Comparison of ENCODE assay signal across 1 cellular context in genomic region chr2:146540271-146540932, GRCh38.
TF ChIP-seq lines count a peak whose summit lies in the region.

No MANE protein-coding gene starts in this region.

TF ChIP-seq in GM23338, 12 proteins besides CTCF, POLR2A, EP300 and RAD21 (continued from another document):
- no peak for TF ChIP-seq REST (IDR thresholded peaks at IDR 0.05; ENCODE audit: unreplicated experiment)
- TF ChIP-seq, protein P1, sequence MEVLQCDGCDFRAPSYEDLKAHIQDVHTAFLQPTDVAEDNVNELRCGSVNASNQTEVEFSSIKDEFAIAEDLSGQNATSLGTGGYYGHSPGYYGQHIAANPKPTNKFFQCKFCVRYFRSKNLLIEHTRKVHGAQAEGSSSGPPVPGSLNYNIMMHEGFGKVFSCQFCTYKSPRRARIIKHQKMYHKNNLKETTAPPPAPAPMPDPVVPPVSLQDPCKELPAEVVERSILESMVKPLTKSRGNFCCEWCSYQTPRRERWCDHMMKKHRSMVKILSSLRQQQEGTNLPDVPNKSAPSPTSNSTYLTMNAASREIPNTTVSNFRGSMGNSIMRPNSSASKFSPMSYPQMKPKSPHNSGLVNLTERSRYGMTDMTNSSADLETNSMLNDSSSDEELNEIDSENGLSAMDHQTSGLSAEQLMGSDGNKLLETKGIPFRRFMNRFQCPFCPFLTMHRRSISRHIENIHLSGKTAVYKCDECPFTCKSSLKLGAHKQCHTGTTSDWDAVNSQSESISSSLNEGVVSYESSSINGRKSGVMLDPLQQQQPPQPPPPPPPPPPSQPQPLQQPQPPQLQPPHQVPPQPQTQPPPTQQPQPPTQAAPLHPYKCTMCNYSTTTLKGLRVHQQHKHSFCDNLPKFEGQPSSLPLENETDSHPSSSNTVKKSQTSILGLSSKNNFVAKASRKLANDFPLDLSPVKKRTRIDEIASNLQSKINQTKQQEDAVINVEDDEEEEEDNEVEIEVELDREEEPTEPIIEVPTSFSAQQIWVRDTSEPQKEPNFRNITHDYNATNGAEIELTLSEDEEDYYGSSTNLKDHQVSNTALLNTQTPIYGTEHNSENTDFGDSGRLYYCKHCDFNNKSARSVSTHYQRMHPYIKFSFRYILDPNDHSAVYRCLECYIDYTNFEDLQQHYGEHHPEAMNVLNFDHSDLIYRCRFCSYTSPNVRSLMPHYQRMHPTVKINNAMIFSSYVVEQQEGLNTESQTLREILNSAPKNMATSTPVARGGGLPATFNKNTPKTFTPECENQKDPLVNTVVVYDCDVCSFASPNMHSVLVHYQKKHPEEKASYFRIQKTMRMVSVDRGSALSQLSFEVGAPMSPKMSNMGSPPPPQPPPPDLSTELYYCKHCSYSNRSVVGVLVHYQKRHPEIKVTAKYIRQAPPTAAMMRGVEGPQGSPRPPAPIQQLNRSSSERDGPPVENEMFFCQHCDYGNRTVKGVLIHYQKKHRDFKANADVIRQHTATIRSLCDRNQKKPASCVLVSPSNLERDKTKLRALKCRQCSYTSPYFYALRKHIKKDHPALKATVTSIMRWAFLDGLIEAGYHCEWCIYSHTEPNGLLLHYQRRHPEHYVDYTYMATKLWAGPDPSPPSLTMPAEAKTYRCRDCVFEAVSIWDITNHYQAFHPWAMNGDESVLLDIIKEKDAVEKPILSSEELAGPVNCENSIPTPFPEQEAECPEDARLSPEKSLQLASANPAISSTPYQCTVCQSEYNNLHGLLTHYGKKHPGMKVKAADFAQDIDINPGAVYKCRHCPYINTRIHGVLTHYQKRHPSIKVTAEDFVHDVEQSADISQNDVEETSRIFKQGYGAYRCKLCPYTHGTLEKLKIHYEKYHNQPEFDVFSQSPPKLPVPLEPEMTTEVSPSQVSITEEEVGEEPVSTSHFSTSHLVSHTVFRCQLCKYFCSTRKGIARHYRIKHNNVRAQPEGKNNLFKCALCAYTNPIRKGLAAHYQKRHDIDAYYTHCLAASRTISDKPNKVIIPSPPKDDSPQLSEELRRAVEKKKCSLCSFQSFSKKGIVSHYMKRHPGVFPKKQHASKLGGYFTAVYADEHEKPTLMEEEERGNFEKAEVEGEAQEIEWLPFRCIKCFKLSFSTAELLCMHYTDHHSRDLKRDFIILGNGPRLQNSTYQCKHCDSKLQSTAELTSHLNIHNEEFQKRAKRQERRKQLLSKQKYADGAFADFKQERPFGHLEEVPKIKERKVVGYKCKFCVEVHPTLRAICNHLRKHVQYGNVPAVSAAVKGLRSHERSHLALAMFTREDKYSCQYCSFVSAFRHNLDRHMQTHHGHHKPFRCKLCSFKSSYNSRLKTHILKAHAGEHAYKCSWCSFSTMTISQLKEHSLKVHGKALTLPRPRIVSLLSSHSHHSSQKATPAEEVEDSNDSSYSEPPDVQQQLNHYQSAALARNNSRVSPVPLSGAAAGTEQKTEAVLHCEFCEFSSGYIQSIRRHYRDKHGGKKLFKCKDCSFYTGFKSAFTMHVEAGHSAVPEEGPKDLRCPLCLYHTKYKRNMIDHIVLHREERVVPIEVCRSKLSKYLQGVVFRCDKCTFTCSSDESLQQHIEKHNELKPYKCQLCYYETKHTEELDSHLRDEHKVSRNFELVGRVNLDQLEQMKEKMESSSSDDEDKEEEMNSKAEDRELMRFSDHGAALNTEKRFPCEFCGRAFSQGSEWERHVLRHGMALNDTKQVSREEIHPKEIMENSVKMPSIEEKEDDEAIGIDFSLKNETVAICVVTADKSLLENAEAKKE (CRISPR knock-in tag; IDR thresholded peaks at IDR 0.05) = peak; percentile 96
- TF ChIP-seq ZNF114 (CRISPR knock-in tag; IDR thresholded peaks at IDR 0.05) = peak; percentile 58; the same call in 1 of the 2 replicates
- TF ChIP-seq ZNF331 (CRISPR knock-in tag; IDR thresholded peaks at IDR 0.05; ENCODE audit: low read depth) = no peak
- TF ChIP-seq JUNB (IDR thresholded peaks at IDR 0.05; ENCODE audit: unreplicated experiment) = no peak
- TF ChIP-seq POLR2AphosphoS5 (IDR thresholded peaks at IDR 0.05; ENCODE audit: low read depth) = no peak
